In the genomic region with DNA sequence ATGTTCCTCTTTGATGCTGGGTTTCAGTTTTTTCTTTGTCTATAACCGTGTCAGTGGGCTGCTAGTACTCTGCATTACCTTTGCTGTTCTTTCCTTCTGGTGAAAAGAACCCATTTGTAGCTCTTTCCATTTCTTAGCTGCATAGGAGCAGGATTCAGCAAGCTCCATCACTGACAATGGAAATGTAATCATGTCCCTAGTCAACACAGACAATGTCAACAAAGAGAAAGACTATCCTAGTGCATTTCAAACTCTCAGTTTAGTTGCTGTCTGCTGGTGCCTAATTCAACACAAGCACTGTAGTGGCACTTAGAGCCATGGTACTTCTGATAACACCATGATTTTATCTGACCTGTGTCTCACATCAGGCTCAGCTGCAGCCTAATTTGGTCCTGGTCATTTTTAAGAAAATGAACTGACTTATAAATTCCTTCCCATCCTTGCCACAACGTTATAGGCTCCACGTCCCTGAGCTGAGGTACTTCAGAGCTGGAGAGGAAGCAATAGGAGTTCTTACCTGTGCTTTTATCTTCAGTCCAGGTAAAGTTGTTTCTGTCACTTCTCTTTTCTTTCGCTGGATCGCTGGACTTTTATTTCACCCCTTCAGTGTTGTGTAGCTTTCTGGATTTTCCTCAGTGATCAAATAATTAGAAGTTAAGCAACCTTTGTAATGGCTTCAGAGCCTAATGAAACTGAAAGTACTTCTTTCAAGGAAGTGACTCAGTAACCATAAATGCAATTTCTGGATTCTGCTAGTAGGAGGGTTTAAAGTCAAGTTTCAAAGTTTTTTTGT, we compare ENCODE assay signal across 8 cellular contexts. TPM values are rescaled to one million over a fixed set of nuclear protein-coding genes. Genes with fewer than 3 reads are reported as not detected.
DNase-seq lines count a peak whose midpoint lies in the region; ATAC-seq and TF ChIP-seq lines count a peak whose summit lies in the region.

A gene with protein sequence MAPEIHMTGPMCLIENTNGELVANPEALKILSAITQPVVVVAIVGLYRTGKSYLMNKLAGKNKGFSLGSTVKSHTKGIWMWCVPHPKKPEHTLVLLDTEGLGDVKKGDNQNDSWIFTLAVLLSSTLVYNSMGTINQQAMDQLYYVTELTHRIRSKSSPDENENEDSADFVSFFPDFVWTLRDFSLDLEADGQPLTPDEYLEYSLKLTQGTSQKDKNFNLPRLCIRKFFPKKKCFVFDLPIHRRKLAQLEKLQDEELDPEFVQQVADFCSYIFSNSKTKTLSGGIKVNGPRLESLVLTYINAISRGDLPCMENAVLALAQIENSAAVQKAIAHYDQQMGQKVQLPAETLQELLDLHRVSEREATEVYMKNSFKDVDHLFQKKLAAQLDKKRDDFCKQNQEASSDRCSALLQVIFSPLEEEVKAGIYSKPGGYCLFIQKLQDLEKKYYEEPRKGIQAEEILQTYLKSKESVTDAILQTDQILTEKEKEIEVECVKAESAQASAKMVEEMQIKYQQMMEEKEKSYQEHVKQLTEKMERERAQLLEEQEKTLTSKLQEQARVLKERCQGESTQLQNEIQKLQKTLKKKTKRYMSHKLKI (minus strand): TSS at position 700 of the 793 bp plus-strand sequence. CDS start 2,145 bp downstream, outside the sequence.

- H3K4me3 ChIP-seq in CD4-positive, CD25-positive, alpha-beta regulatory T cell (ENCODE audit: low read depth, low read length): peak within 1 kb of the TSS; percentile 98
- H3K4me3 ChIP-seq in Peyer's patch (peak within 1 kb of the TSS; percentile 35 to 59 (median 47)), colonic mucosa (peak within 1 kb of the TSS; percentile 38), upper lobe of left lung (peak within 1 kb of the TSS; percentile 14 to 66 (median 56))

- H3K27me3 Mint-ChIP-seq in CD4-positive, CD25-positive, alpha-beta regulatory T cell: no peaks in the 10 kb centered on the region

- TF ChIP-seq CTCF in Peyer's patch (IDR thresholded peaks at IDR 0.05): no peak
- no peak for TF ChIP-seq CTCF in colonic mucosa (IDR thresholded peaks at IDR 0.05)
- TF ChIP-seq CTCF in upper lobe of left lung (IDR thresholded peaks at IDR 0.05): no peak

- no peaks in the 10 kb centered on the region for H3K27me3 ChIP-seq in CD4-positive, CD25-positive, alpha-beta regulatory T cell (ENCODE audit: control insufficient read depth, insufficient read depth, low read length)
- H3K27me3 ChIP-seq in Peyer's patch: no peaks in the 10 kb centered on the region
- no peaks in the 10 kb centered on the region for H3K27me3 ChIP-seq in colonic mucosa
- no peaks in the 10 kb centered on the region for H3K27me3 ChIP-seq in upper lobe of left lung

- H3K9me3 ChIP-seq in CD4-positive, CD25-positive, alpha-beta regulatory T cell (ENCODE audit: control insufficient read depth in 2 of 2, low read length in 2 of 2): peaks cover 0 to 2% of the 10 kb centered on the region in 2 experiments
- H3K9me3 ChIP-seq in Peyer's patch: no peaks in the 10 kb centered on the region
- H3K9me3 ChIP-seq in colonic mucosa: no peaks in the 10 kb centered on the region
- no peaks in the 10 kb centered on the region for H3K9me3 ChIP-seq in upper lobe of left lung

- peaks cover 25 to 58% (median 43%) of the 10 kb centered on the region in 4 donors for H3K4me1 Mint-ChIP-seq in CD4-positive, CD25-positive, alpha-beta regulatory T cell

- no peak for TF ChIP-seq EP300 in upper lobe of left lung (IDR thresholded peaks at IDR 0.05)

- H3K9ac ChIP-seq in colonic mucosa (ENCODE audit: low read depth in 2 of 2, low read length in 2 of 2): peak within 1 kb of the TSS; percentile 76 to 94

- peaks cover 0 to 11% (median 4%) of the 10 kb centered on the region in 7 donors for H3K9me3 Mint-ChIP-seq in CD4-positive, CD25-positive, alpha-beta regulatory T cell

- intact Hi-C loops in colonic mucosa (cut with DNase I): no loop called here

- H3K27ac Mint-ChIP-seq in CD4-positive, CD25-positive, alpha-beta regulatory T cell: peak within 1 kb of the TSS; percentile 92 to 100 (median 94)

- ATAC-seq in CD4-positive, CD25-positive, alpha-beta regulatory T cell (ENCODE audit: low read depth in 2 of 2): peak; percentile 76 to 80
- ATAC-seq in GM19324 (IDR thresholded peaks at IDR 0.05; ENCODE audit: low FRiP score, unreplicated experiment): peak; percentile 57
- peak; percentile 85 for ATAC-seq in HG03442 (IDR thresholded peaks at IDR 0.05; ENCODE audit: unreplicated experiment)
- peak; percentile 77 to 88 for ATAC-seq in upper lobe of left lung (ENCODE audit: low FRiP score in 2 of 2)

- peaks cover 25% of the 10 kb centered on the region for H3K36me3 Mint-ChIP-seq in CD4-positive, CD25-positive, alpha-beta regulatory T cell

- DNase-seq in CD4-positive, CD25-positive, alpha-beta regulatory T cell: peak in 2 of 3 donors; percentile 47 to 78
- peak in 1 of 3 donors; percentile 21 for DNase-seq in Peyer's patch
- DNase-seq in colonic mucosa: no peak
- peak; percentile 47 for DNase-seq in medulla oblongata (ENCODE audit: extremely low spot score)
- no peak for DNase-seq in upper lobe of left lung
- DNase-seq in NCI-H446 (lab: John Stamatoyannopoulos, UW): no peak

- H3K36me3 ChIP-seq in CD4-positive, CD25-positive, alpha-beta regulatory T cell (ENCODE audit: control insufficient read depth, insufficient read depth, low read length): peaks cover 21% of the 10 kb centered on the region
- H3K36me3 ChIP-seq in Peyer's patch (peaks cover 0 to 24% (median 0%) of the 10 kb centered on the region in 3 donors), colonic mucosa (peaks cover 7% of the 10 kb centered on the region), upper lobe of left lung (peaks cover 0 to 21% (median 5%) of the 10 kb centered on the region in 4 donors)

- peaks cover 37% of the 10 kb centered on the region for H3K4me1 ChIP-seq in CD4-positive, CD25-positive, alpha-beta regulatory T cell (ENCODE audit: control insufficient read depth, insufficient read depth, low read length, poor library complexity, severe bottlenecking)
- H3K4me1 ChIP-seq in Peyer's patch: peaks cover 0 to 11% (median 4%) of the 10 kb centered on the region in 4 donors
- no peaks in the 10 kb centered on the region for H3K4me1 ChIP-seq in colonic mucosa
- H3K4me1 ChIP-seq in upper lobe of left lung: peaks cover 12 to 33% (median 23%) of the 10 kb centered on the region in 4 donors

- peak within 1 kb of the TSS; percentile 94 to 98 (median 96) for H3K4me3 Mint-ChIP-seq in CD4-positive, CD25-positive, alpha-beta regulatory T cell

- 3 to 7% methylated on average over 5 of the region's 5 CpGs for WGBS in upper lobe of left lung, 2 donors

- TF ChIP-seq POLR2A in Peyer's patch (IDR thresholded peaks at IDR 0.05) (peak in 1 of 2 donors; percentile 30), upper lobe of left lung (IDR thresholded peaks at IDR 0.05) (peak in 1 of 4 donors; percentile 10)

- H3K27ac ChIP-seq in CD4-positive, CD25-positive, alpha-beta regulatory T cell (ENCODE audit: insufficient read depth, low read length, poor library complexity, severe bottlenecking): peak within 1 kb of the TSS; percentile 78
- peak within 1 kb of the TSS; percentile 75 to 86 (median 79) for H3K27ac ChIP-seq in Peyer's patch
- peak within 1 kb of the TSS; percentile 81 for H3K27ac ChIP-seq in colonic mucosa
- H3K27ac ChIP-seq in upper lobe of left lung: peak within 1 kb of the TSS; percentile 84 to 90 (median 89)

RNA-seq across cellular contexts. Expression of the gene that starts here (rescaled TPM):
- total RNA-seq in CD4-positive, CD25-positive, alpha-beta regulatory T cell: 36.6 TPM
- 10 to 100 TPM; 11.7 to 21.8 (median 18.1) TPM for polyA plus RNA-seq in CD4-positive, CD25-positive, alpha-beta regulatory T cell
- total RNA-seq in Peyer's patch (100 to 1,000 TPM in 2 of 4 donors, 10 to 100 TPM in 2; 47.0 to 180 (median 90.0) TPM), colonic mucosa (100 to 1,000 TPM in 1 of 2 donors, 10 to 100 TPM in 1; 38.7 to 103 TPM), upper lobe of left lung (10 to 100 TPM; 17.9 to 47.1 (median 28.0) TPM)

Comparison
In these comparisons a context has a peak if more than half of its experiments do, and no peak if none do; other contexts are left out.
1. DNase-seq: peak in CD4-positive, CD25-positive, alpha-beta regulatory T cell (2 of 3) and medulla oblongata (single experiment); none in colonic mucosa (single experiment), upper lobe of left lung (0 of 2) and NCI-H446 (0 of 2).
2. H3K4me3 ChIP-seq: peak in every context shown above with its lines; median percentile 98 in CD4-positive, CD25-positive, alpha-beta regulatory T cell; 56 in upper lobe of left lung; 47 in Peyer's patch; 38 in colonic mucosa.
3. Peak in every context shown above with its lines, with median percentiles within 50 percentile points of each other: ATAC-seq and H3K27ac ChIP-seq.